23 cellular contexts compared by ENCODE assay signal in genomic region chr5:133947431-133947841, GRCh38. TPM values are rescaled to one million over a fixed set of nuclear protein-coding genes. Genes with fewer than 3 reads are reported as not detected.
DNase-seq lines count a peak whose midpoint lies in the region; ATAC-seq and TF ChIP-seq lines count a peak whose summit lies in the region.
"Had no signal": no experiment of that assay in that cellular context is flagged by ENCODE, and none has a peak within 500 bp of the region (broad histone marks: within the 10 kb centered on the region; RNA-seq: fewer than 3 reads in every experiment).

No MANE protein-coding gene starts in this region.

- TF ChIP-seq CTCF in liver (IDR thresholded peaks at IDR 0.05; ENCODE audit: low read depth, low read length, missing input control) (no peak), thoracic aorta (IDR thresholded peaks at IDR 0.05) (no peak)

- WGBS in liver, result 60% methylated on average over 5 of the region's 5 CpGs

- DNase-seq in cardiac septum (ENCODE audit: low spot score) (peak; percentile 6), Right ventricle myocardium superior (no peak), ecto neural progenitor cell (ENCODE audit: low spot score) (peak; percentile 23), thoracic aorta (ENCODE audit: low spot score) (no peak), NCI-H82 treated with DMSO at 0.1 percent for 48 hours (lab: John Stamatoyannopoulos, UW; ENCODE audit: unreplicated experiment) (no peak)
- no peak for DNase-seq in activated T-cell treated with anti-CD3 and anti-CD28 coated beads, Interleukin-2, amount 50 U/mL, for 48 hours
- DNase-seq: activated CD4-positive, alpha-beta T cell treated with anti-CD3 and anti-CD28 coated beads, Interleukin-2, amount 50 U/mL, for 4 hours; activated effector memory CD4-positive, alpha-beta T cell treated with Interleukin-2 at 50 U/mL for 16 hours; activated naive CD8-positive, alpha-beta T cell treated with anti-CD3 and anti-CD28 coated beads, Interleukin-2, amount 10 ng/mL, durations not matched to agents 7 days and 5 days; DND-41; islet precursor cell; mesenchymal stem cell; NCI-H1105; NCI-H2107; NCI-H524; retina; stimulated activated CD4-positive, alpha-beta T cell treated with anti-CD3 and anti-CD28 coated beads, Interleukin-15, amount 100 ng/mL, for 24 hours; T-helper 9 cell; upper lobe of left lung had no signal

- H3K27ac ChIP-seq in liver (ENCODE audit: low read depth in 1 of 2, low read length in 2 of 2), result peak overlapping the region in 1 of 2 donors; percentile 25
- H3K27ac ChIP-seq in thoracic aorta, result peak overlapping the region; percentile 74 to 81
- H3K27ac ChIP-seq: upper lobe of left lung had no signal

- TF ChIP-seq RAD21 in liver (IDR thresholded peaks at IDR 0.05), result peak; percentile 17 to 44

- H3K4me1 ChIP-seq in liver (ENCODE audit: control insufficient read depth in 4 of 4, insufficient read depth in 4 of 4, low read length in 3 of 4) (peaks cover 2 to 29% (median 15%) of the 10 kb centered on the region in 4 donors), thoracic aorta (ENCODE audit: control insufficient read depth in 1 of 2, low read depth in 2 of 2) (peaks cover 39 to 80% of the 10 kb centered on the region in 2 donors)

- H3K9ac ChIP-seq in liver (ENCODE audit: low read depth in 1 of 2, low read length in 2 of 2), result no peak overlapping the region

- no peaks in the 10 kb centered on the region for H3K27me3 ChIP-seq in liver (ENCODE audit: control insufficient read depth in 4 of 4, insufficient read depth in 4 of 4, low read length in 3 of 4)
- H3K27me3 ChIP-seq in thoracic aorta (replicated peaks; ENCODE audit: insufficient read depth), result no peaks in the 10 kb centered on the region
- H3K27me3 ChIP-seq: upper lobe of left lung had no signal

- H3K4me3 ChIP-seq in liver (ENCODE audit: low read depth in 1 of 3, low read length in 3 of 3) (no peak overlapping the region), thoracic aorta (no peak overlapping the region)
- H3K4me3 ChIP-seq: upper lobe of left lung had no signal

- intact Hi-C loops in cardiac septum (cut with DNase I), result no loop called here
- intact Hi-C loops in Right ventricle myocardium superior (cut with DNase I), result loop anchor here (10.0 kb wide), 1 partner anchor 523 kb away; no protein-coding TSS in a partner anchor

- H3K9me3 ChIP-seq in liver (ENCODE audit: control insufficient read depth in 4 of 4, low read length in 3 of 4), result no peaks in the 10 kb centered on the region
- H3K9me3 ChIP-seq in thoracic aorta, result no peaks in the 10 kb centered on the region
- H3K9me3 ChIP-seq: upper lobe of left lung had no signal

- no peaks in the 10 kb centered on the region for H3K36me3 ChIP-seq in liver (ENCODE audit: control insufficient read depth in 4 of 4, insufficient read depth in 3 of 4, low read depth in 1 of 4, low read length in 3 of 4)
- H3K36me3 ChIP-seq in thoracic aorta, result no peaks in the 10 kb centered on the region
- H3K36me3 ChIP-seq: upper lobe of left lung had no signal

- ATAC-seq in Right ventricle myocardium superior (ENCODE audit: poor library complexity) (no peak), thoracic aorta (ENCODE audit: insufficient number of reproducible peaks, low FRiP score, low read depth) (peak; percentile 66), HG03442 (IDR thresholded peaks at IDR 0.05; ENCODE audit: unreplicated experiment) (no peak)
- ATAC-seq: SK-N-SH treated with all-trans-retinoic acid at 6 μM for 48 hours, WTC11 had no signal

TF ChIP-seq in liver, 16 proteins besides CTCF, POLR2A, EP300 and RAD21:
- TF ChIP-seq GABPA (IDR thresholded peaks at IDR 0.05 in 1 of 2, conservative IDR thresholded peaks at IDR 0.05 in 1 of 2) (no peak), HNF4G (IDR thresholded peaks at IDR 0.05) (no peak), NR2F2 (IDR thresholded peaks at IDR 0.05) (no peak), FOXA2 (IDR thresholded peaks at IDR 0.05) (no peak), YY1 (IDR thresholded peaks at IDR 0.05) (no peak), FOXA1 (IDR thresholded peaks at IDR 0.05) (no peak), EGR1 (IDR thresholded peaks at IDR 0.05; ENCODE audit: low read depth in 2 of 2) (no peak), JUND (IDR thresholded peaks at IDR 0.05) (peak in 1 of 2 donors; percentile 13), TAF1 (conservative IDR thresholded peaks at IDR 0.05) (no peak), ZBTB33 (IDR thresholded peaks at IDR 0.05) (no peak), SP1 (IDR thresholded peaks at IDR 0.05) (peak; percentile 68), HNF4A (conservative IDR thresholded peaks at IDR 0.05) (peak; percentile 45 to 47), RXRA (IDR thresholded peaks at IDR 0.05) (peak; percentile 34 to 43)
- TF ChIP-seq, protein P1, sequence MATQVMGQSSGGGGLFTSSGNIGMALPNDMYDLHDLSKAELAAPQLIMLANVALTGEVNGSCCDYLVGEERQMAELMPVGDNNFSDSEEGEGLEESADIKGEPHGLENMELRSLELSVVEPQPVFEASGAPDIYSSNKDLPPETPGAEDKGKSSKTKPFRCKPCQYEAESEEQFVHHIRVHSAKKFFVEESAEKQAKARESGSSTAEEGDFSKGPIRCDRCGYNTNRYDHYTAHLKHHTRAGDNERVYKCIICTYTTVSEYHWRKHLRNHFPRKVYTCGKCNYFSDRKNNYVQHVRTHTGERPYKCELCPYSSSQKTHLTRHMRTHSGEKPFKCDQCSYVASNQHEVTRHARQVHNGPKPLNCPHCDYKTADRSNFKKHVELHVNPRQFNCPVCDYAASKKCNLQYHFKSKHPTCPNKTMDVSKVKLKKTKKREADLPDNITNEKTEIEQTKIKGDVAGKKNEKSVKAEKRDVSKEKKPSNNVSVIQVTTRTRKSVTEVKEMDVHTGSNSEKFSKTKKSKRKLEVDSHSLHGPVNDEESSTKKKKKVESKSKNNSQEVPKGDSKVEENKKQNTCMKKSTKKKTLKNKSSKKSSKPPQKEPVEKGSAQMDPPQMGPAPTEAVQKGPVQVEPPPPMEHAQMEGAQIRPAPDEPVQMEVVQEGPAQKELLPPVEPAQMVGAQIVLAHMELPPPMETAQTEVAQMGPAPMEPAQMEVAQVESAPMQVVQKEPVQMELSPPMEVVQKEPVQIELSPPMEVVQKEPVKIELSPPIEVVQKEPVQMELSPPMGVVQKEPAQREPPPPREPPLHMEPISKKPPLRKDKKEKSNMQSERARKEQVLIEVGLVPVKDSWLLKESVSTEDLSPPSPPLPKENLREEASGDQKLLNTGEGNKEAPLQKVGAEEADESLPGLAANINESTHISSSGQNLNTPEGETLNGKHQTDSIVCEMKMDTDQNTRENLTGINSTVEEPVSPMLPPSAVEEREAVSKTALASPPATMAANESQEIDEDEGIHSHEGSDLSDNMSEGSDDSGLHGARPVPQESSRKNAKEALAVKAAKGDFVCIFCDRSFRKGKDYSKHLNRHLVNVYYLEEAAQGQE (IDR thresholded peaks at IDR 0.05), result peak; percentile 32
- TF ChIP-seq, protein P2, sequence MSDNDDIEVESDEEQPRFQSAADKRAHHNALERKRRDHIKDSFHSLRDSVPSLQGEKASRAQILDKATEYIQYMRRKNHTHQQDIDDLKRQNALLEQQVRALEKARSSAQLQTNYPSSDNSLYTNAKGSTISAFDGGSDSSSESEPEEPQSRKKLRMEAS (IDR thresholded peaks at IDR 0.05), result no peak
- TF ChIP-seq, protein P3, sequence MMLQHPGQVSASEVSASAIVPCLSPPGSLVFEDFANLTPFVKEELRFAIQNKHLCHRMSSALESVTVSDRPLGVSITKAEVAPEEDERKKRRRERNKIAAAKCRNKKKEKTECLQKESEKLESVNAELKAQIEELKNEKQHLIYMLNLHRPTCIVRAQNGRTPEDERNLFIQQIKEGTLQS (IDR thresholded peaks at IDR 0.05), result no peak

RNA-seq across cellular contexts. Expression of gene C5orf15, which starts 21.0 kb away (rescaled TPM):
- total RNA-seq in cardiac septum (22.5 TPM), Right ventricle myocardium superior (34.8 TPM), liver (10 to 100 TPM; 27.1 to 32.4 TPM), thoracic aorta (10 to 100 TPM; 39.5 to 56.1 TPM)
- 10 to 100 TPM; 21.2 to 30.3 TPM for polyA plus RNA-seq in liver

RNA-seq across cellular contexts. Expression of gene VDAC1, which starts 57.3 kb away (rescaled TPM):
- 429 TPM for total RNA-seq in cardiac septum
- 475 TPM for total RNA-seq in Right ventricle myocardium superior
- total RNA-seq in liver, result 100 to 1,000 TPM in 1 of 2 donors, 10 to 100 TPM in 1; 85.4 to 132 TPM
- 100 to 1,000 TPM; 109 to 139 TPM for polyA plus RNA-seq in liver
- 100 to 1,000 TPM in 1 of 2 donors, 10 to 100 TPM in 1; 77.0 to 112 TPM for total RNA-seq in thoracic aorta

Comparison
In these comparisons a context has a peak if more than half of its experiments do, and no peak if none do; other contexts are left out.
1. DNase-seq: peak in cardiac septum (single experiment) and ecto neural progenitor cell (single experiment); none in Right ventricle myocardium superior (single experiment), thoracic aorta (single experiment), activated T-cell treated with anti-CD3 and anti-CD28 coated beads, Interleukin-2, amount 50 U/mL, for 48 hours (0 of 2) and NCI-H82 treated with DMSO at 0.1 percent for 48 hours (single experiment).